ENCODE assay signal across 8 cellular contexts in the genomic region with DNA sequence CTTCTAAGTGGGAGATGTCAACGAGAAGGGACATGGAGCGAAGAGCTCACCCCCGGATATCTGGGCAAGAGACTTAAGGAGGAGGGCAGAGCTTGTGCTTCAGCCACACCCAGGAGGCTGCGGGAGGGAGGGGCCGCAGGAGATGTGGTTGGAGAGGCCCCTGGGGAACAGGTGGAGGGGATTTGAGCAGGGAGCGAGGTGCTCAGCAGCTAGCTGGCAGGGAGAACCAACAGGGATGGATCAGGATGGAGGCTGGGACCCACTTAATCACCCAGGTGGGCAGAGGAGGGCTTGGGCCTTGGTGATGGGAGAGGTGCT.
DNase-seq lines count a peak whose midpoint lies in the region; ATAC-seq and TF ChIP-seq lines count a peak whose summit lies in the region.

No MANE protein-coding gene starts in this region.

- H3K4me1 Mint-ChIP-seq in osteocyte (ENCODE audit: unreplicated experiment) = peaks cover 42% of the 10 kb centered on the region

- H3K27ac ChIP-seq in adipose tissue (ENCODE audit: low read depth, low read length) = peak overlapping the region; percentile 15
- no peak overlapping the region for H3K27ac ChIP-seq in SK-N-SH (ENCODE audit: low read depth in 2 of 2, low read length in 1 of 2)

- no peaks in the 10 kb centered on the region for H3K9me2 ChIP-seq in SK-N-SH

- no peak overlapping the region for H3K4me2 ChIP-seq in SK-N-SH

- H3K4me3 Mint-ChIP-seq in osteocyte (ENCODE audit: unreplicated experiment) = peak overlapping the region; percentile 24

- H3K27ac Mint-ChIP-seq in osteocyte (ENCODE audit: unreplicated experiment) = peak overlapping the region; percentile 87

- H3K4me3 ChIP-seq in SK-N-SH (ENCODE audit: low read depth in 2 of 2, low read length in 1 of 2) = no peak overlapping the region

- H2AFZ ChIP-seq in SK-N-SH (ENCODE audit: low read depth) = no peak overlapping the region; the same call in 1 of the 2 replicates

- no peak for TF ChIP-seq RAD21 in SK-N-SH (IDR thresholded peaks at IDR 0.05; ENCODE audit: low read length)

- DNase-seq in NCI-H82 (lab: John Stamatoyannopoulos, UW) (peak; percentile 2), NCI-H82 treated with DMSO at 0.1 percent for 48 hours (lab: John Stamatoyannopoulos, UW; ENCODE audit: unreplicated experiment) (no peak), osteocyte (ENCODE audit: extremely low spot score, unreplicated experiment) (no peak), islet precursor cell (no peak), OCI-M1 (lab: John Stamatoyannopoulos, UW) (no peak), SK-N-SH (no peak)

- no peaks in the 10 kb centered on the region for H3K36me3 Mint-ChIP-seq in osteocyte (ENCODE audit: unreplicated experiment)

- TF ChIP-seq CTCF in osteocyte (IDR thresholded peaks at IDR 0.05) (no peak), SK-N-SH (IDR thresholded peaks at IDR 0.05) (no peak)

- ATAC-seq in HG03521 (IDR thresholded peaks at IDR 0.05; ENCODE audit: unreplicated experiment) = peak; percentile 7

- H3K9ac ChIP-seq in SK-N-SH = no peak overlapping the region

- no peaks in the 10 kb centered on the region for H4K20me1 ChIP-seq in SK-N-SH (ENCODE audit: insufficient read depth)

- no peaks in the 10 kb centered on the region for H3K27me3 Mint-ChIP-seq in osteocyte (ENCODE audit: unreplicated experiment)

- CTCF ChIA-PET in SK-N-SH (lab: Yijun Ruan, JAX) = interaction anchor here (1.7 to 5.1 kb wide), 2 partner anchors 55 to 71 kb away, joined by 7 to 28 read pairs; no protein-coding TSS in a partner anchor

- no peaks in the 10 kb centered on the region for H3K79me2 ChIP-seq in SK-N-SH (ENCODE audit: insufficient read depth)

- no peaks in the 10 kb centered on the region for H3K9me3 ChIP-seq in SK-N-SH

- peaks cover 5 to 9% of the 10 kb centered on the region in 2 experiments; a peak in 2 of 4 replicates for H3K4me1 ChIP-seq in SK-N-SH (ENCODE audit: control insufficient read depth in 1 of 2, insufficient read depth in 2 of 2, low read depth in 1 of 2, low read length in 1 of 2)

- TF ChIP-seq EP300 in SK-N-SH (IDR thresholded peaks at IDR 0.05; ENCODE audit: borderline replicate concordance in 1 of 2, low read depth in 1 of 2, low read length in 1 of 2) = no peak

- H3F3A ChIP-seq in SK-N-SH (replicated peaks; ENCODE audit: insufficient read depth) = no peaks in the 10 kb centered on the region

- H3K36me3 ChIP-seq in SK-N-SH (replicated peaks in 1 of 2; ENCODE audit: control insufficient read depth in 1 of 2, insufficient read depth in 2 of 2, low read length in 1 of 2) = no peaks in the 10 kb centered on the region

- no peaks in the 10 kb centered on the region for H3K27me3 ChIP-seq in SK-N-SH (ENCODE audit: insufficient read depth)

- H3K9me3 Mint-ChIP-seq in osteocyte (ENCODE audit: unreplicated experiment) = no peaks in the 10 kb centered on the region

- WGBS in adipose tissue, 3 donors = 38 to 73% (median 68%) methylated on average over 6 of the region's 6 CpGs
- 95% methylated on average over 6 of the region's 6 CpGs for WGBS in SK-N-SH (ENCODE audit: low lambda C conversion rate)

- POLR2A ChIA-PET in SK-N-SH (lab: Yijun Ruan, JAX) = no interaction called here

TF ChIP-seq in SK-N-SH, 30 proteins besides CTCF, POLR2A, EP300 and RAD21:
- TF ChIP-seq, protein P1, sequence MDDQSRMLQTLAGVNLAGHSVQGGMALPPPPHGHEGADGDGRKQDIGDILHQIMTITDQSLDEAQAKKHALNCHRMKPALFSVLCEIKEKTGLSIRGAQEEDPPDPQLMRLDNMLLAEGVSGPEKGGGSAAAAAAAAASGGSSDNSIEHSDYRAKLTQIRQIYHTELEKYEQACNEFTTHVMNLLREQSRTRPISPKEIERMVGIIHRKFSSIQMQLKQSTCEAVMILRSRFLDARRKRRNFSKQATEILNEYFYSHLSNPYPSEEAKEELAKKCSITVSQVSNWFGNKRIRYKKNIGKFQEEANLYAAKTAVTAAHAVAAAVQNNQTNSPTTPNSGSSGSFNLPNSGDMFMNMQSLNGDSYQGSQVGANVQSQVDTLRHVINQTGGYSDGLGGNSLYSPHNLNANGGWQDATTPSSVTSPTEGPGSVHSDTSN (IDR thresholded peaks at IDR 0.05) = no peak
- TF ChIP-seq GABPA (IDR thresholded peaks at IDR 0.05; ENCODE audit: low read depth) (no peak), RFX5 (IDR thresholded peaks at IDR 0.05; ENCODE audit: low read length) (no peak), SMC3 (IDR thresholded peaks at IDR 0.05; ENCODE audit: low read depth, low read length) (no peak), MEF2A (IDR thresholded peaks at IDR 0.05; ENCODE audit: borderline replicate concordance, low read depth) (no peak), JUND (IDR thresholded peaks at IDR 0.05) (no peak), GATA2 (CRISPR knock-in tag; IDR thresholded peaks at IDR 0.05) (no peak), POLR2AphosphoS5 (IDR thresholded peaks at IDR 0.05; ENCODE audit: low read depth, low read length) (no peak), YY1 (IDR thresholded peaks at IDR 0.05; ENCODE audit: low read depth) (no peak), FOXJ3 (CRISPR knock-in tag; IDR thresholded peaks at IDR 0.05) (no peak), RXRA (IDR thresholded peaks at IDR 0.05; ENCODE audit: borderline replicate concordance, low read depth) (no peak), TAF1 (IDR thresholded peaks at IDR 0.05; ENCODE audit: borderline replicate concordance, low read depth, low read length) (no peak), TEAD4 (IDR thresholded peaks at IDR 0.05; ENCODE audit: borderline replicate concordance, insufficient read depth) (no peak), TCF12 (IDR thresholded peaks at IDR 0.05) (no peak), NRF1 (IDR thresholded peaks at IDR 0.05; ENCODE audit: low read depth, low read length) (no peak)
- TF ChIP-seq, protein P2, sequence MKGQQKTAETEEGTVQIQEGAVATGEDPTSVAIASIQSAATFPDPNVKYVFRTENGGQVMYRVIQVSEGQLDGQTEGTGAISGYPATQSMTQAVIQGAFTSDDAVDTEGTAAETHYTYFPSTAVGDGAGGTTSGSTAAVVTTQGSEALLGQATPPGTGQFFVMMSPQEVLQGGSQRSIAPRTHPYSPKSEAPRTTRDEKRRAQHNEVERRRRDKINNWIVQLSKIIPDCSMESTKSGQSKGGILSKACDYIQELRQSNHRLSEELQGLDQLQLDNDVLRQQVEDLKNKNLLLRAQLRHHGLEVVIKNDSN (IDR thresholded peaks at IDR 0.05; ENCODE audit: borderline replicate concordance, low read depth) = no peak
- TF ChIP-seq, protein P3, sequence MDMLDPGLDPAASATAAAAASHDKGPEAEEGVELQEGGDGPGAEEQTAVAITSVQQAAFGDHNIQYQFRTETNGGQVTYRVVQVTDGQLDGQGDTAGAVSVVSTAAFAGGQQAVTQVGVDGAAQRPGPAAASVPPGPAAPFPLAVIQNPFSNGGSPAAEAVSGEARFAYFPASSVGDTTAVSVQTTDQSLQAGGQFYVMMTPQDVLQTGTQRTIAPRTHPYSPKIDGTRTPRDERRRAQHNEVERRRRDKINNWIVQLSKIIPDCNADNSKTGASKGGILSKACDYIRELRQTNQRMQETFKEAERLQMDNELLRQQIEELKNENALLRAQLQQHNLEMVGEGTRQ (IDR thresholded peaks at IDR 0.05; ENCODE audit: borderline replicate concordance, low read depth, low read length) = no peak
- TF ChIP-seq, protein P4, sequence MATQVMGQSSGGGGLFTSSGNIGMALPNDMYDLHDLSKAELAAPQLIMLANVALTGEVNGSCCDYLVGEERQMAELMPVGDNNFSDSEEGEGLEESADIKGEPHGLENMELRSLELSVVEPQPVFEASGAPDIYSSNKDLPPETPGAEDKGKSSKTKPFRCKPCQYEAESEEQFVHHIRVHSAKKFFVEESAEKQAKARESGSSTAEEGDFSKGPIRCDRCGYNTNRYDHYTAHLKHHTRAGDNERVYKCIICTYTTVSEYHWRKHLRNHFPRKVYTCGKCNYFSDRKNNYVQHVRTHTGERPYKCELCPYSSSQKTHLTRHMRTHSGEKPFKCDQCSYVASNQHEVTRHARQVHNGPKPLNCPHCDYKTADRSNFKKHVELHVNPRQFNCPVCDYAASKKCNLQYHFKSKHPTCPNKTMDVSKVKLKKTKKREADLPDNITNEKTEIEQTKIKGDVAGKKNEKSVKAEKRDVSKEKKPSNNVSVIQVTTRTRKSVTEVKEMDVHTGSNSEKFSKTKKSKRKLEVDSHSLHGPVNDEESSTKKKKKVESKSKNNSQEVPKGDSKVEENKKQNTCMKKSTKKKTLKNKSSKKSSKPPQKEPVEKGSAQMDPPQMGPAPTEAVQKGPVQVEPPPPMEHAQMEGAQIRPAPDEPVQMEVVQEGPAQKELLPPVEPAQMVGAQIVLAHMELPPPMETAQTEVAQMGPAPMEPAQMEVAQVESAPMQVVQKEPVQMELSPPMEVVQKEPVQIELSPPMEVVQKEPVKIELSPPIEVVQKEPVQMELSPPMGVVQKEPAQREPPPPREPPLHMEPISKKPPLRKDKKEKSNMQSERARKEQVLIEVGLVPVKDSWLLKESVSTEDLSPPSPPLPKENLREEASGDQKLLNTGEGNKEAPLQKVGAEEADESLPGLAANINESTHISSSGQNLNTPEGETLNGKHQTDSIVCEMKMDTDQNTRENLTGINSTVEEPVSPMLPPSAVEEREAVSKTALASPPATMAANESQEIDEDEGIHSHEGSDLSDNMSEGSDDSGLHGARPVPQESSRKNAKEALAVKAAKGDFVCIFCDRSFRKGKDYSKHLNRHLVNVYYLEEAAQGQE (IDR thresholded peaks at IDR 0.05; ENCODE audit: low read depth, low read length) = no peak
- TF ChIP-seq, protein P5, sequence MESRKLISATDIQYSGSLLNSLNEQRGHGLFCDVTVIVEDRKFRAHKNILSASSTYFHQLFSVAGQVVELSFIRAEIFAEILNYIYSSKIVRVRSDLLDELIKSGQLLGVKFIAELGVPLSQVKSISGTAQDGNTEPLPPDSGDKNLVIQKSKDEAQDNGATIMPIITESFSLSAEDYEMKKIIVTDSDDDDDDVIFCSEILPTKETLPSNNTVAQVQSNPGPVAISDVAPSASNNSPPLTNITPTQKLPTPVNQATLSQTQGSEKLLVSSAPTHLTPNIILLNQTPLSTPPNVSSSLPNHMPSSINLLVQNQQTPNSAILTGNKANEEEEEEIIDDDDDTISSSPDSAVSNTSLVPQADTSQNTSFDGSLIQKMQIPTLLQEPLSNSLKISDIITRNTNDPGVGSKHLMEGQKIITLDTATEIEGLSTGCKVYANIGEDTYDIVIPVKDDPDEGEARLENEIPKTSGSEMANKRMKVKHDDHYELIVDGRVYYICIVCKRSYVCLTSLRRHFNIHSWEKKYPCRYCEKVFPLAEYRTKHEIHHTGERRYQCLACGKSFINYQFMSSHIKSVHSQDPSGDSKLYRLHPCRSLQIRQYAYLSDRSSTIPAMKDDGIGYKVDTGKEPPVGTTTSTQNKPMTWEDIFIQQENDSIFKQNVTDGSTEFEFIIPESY (IDR thresholded peaks at IDR 0.05; ENCODE audit: borderline replicate concordance, low read depth) = no peak
- TF ChIP-seq, protein P6, sequence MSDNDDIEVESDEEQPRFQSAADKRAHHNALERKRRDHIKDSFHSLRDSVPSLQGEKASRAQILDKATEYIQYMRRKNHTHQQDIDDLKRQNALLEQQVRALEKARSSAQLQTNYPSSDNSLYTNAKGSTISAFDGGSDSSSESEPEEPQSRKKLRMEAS (IDR thresholded peaks at IDR 0.05; ENCODE audit: low read depth) = no peak
TF ChIP-seq in SK-N-SH: peak in this region for 0.
